9 cellular contexts compared by ENCODE assay signal in the genomic region with DNA sequence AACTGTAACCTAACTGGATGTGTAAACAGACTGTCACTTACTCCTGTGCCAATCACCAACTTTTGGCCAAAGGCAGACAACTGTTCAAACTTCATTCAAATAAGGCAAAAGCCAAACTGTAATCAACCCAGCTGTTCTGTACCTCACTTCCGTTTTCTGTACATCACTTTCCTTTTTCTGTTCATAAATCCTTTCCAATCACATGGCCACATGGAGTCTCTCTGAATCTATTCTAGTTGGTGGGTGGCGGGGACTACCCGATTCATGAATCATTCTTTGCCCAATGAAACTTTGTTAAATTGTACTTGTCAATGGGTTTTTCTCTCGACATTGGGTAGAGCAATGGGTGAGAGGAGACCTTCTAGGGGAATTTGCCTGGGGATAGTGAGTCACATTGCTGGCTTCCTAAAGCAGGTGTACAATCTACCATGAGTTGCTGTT.
DNase-seq lines count a peak whose midpoint lies in the region; ATAC-seq and TF ChIP-seq lines count a peak whose summit lies in the region.
"Had no signal": no experiment of that assay in that cellular context is flagged by ENCODE, and none has a peak within 500 bp of the region (broad histone marks: within the 10 kb centered on the region; RNA-seq: fewer than 3 reads in every experiment).

No MANE protein-coding gene starts in this region.

- no peak overlapping the region for H3K27ac ChIP-seq in colonic mucosa
- H3K27ac ChIP-seq: VCaP had no signal

- H3K27ac Mint-ChIP-seq in activated CD4-positive, alpha-beta T cell treated with anti-CD3 and anti-CD28 coated beads for 36 hours: peak overlapping the region; percentile 88

- no peak for TF ChIP-seq CTCF in colonic mucosa (IDR thresholded peaks at IDR 0.05)

- no peaks in the 10 kb centered on the region for H3K9me3 Mint-ChIP-seq in activated CD4-positive, alpha-beta T cell treated with anti-CD3 and anti-CD28 coated beads for 36 hours (ENCODE audit: low read depth)

- H3K9me3 ChIP-seq in colonic mucosa (no peaks in the 10 kb centered on the region), MG63 (no peaks in the 10 kb centered on the region)

- intact Hi-C loops in activated CD4-positive, alpha-beta T cell treated with anti-CD3 and anti-CD28 coated beads for 36 hours (cut with DNase I, micrococcal nuclease): loop anchor here (1.0 to 5.0 kb wide), 7 partner anchors 26 to 1325 kb away; a partner anchor contains a TSS
- intact Hi-C loops in colonic mucosa (cut with DNase I): no loop called here

- peaks cover under 1% of the 10 kb centered on the region for H3K27me3 Mint-ChIP-seq in activated CD4-positive, alpha-beta T cell treated with anti-CD3 and anti-CD28 coated beads for 36 hours

- peak; percentile 79 for DNase-seq in activated CD4-positive, alpha-beta T cell treated with anti-CD3 and anti-CD28 coated beads for 36 hours
- DNase-seq in activated CD4-positive, alpha-beta T cell treated with anti-CD3 and anti-CD28 coated beads for 1 hour: no peak
- DNase-seq in activated naive CD4-positive, alpha-beta T cell treated with anti-CD3 and anti-CD28 coated beads, Interleukin-2, amount 50 U/mL, for 16 hours: peak; percentile 39
- peak; percentile 67 for DNase-seq in stimulated activated CD8-positive, alpha-beta memory T cell treated with anti-CD3 and anti-CD28 coated beads, Interleukin-4, amount 100 ng/mL, for 48 hours
- DNase-seq in colonic mucosa (no peak), MG63 (no peak), nucleus accumbens (lab: John Stamatoyannopoulos, UW) (no peak)

- no peaks in the 10 kb centered on the region for H3K4me1 ChIP-seq in colonic mucosa

- H3K4me3 ChIP-seq in colonic mucosa (no peak overlapping the region), MG63 (no peak overlapping the region)

- peaks cover 50% of the 10 kb centered on the region for H3K4me1 Mint-ChIP-seq in activated CD4-positive, alpha-beta T cell treated with anti-CD3 and anti-CD28 coated beads for 36 hours

- CTCF ChIA-PET in activated CD4-positive, alpha-beta T cell treated with anti-CD3 and anti-CD28 coated beads for 36 hours (lab: Charles Lee): interaction anchor here (0.8 to 1.7 kb wide), 2 partner anchors 10 to 26 kb away, joined by 3 to 6 read pairs; no protein-coding TSS in a partner anchor

- no peaks in the 10 kb centered on the region for H3K36me3 Mint-ChIP-seq in activated CD4-positive, alpha-beta T cell treated with anti-CD3 and anti-CD28 coated beads for 36 hours (ENCODE audit: low read depth)

- no peaks in the 10 kb centered on the region for H3K27me3 ChIP-seq in colonic mucosa
- H3K27me3 ChIP-seq in MG63: no peaks in the 10 kb centered on the region

- no peak overlapping the region for H3K4me3 Mint-ChIP-seq in activated CD4-positive, alpha-beta T cell treated with anti-CD3 and anti-CD28 coated beads for 36 hours

- H3K36me3 ChIP-seq in colonic mucosa: no peaks in the 10 kb centered on the region
- no peaks in the 10 kb centered on the region for H3K36me3 ChIP-seq in MG63

- POLR2A ChIA-PET in activated CD4-positive, alpha-beta T cell treated with anti-CD3 and anti-CD28 coated beads for 36 hours (lab: Charles Lee): no interaction called here

- no peak overlapping the region for H3K9ac ChIP-seq in colonic mucosa (ENCODE audit: low read depth in 2 of 2, low read length in 2 of 2)

- ATAC-seq in activated CD4-positive, alpha-beta T cell treated with anti-CD3 and anti-CD28 coated beads for 36 hours: peak; percentile 89
- ATAC-seq in HG03159 (IDR thresholded peaks at IDR 0.05; ENCODE audit: unreplicated experiment): peak; percentile 74

Comparison
In these comparisons a context has a peak if more than half of its experiments do, and no peak if none do; other contexts are left out.
1. DNase-seq: peak in activated CD4-positive, alpha-beta T cell treated with anti-CD3 and anti-CD28 coated beads for 36 hours (single experiment), activated naive CD4-positive, alpha-beta T cell treated with anti-CD3 and anti-CD28 coated beads, Interleukin-2, amount 50 U/mL, for 16 hours (single experiment) and stimulated activated CD8-positive, alpha-beta memory T cell treated with anti-CD3 and anti-CD28 coated beads, Interleukin-4, amount 100 ng/mL, for 48 hours (single experiment); none in activated CD4-positive, alpha-beta T cell treated with anti-CD3 and anti-CD28 coated beads for 1 hour (single experiment), colonic mucosa (single experiment), MG63 (single experiment) and nucleus accumbens (0 of 56).